8 cellular contexts compared by ENCODE assay signal in the genomic region with DNA sequence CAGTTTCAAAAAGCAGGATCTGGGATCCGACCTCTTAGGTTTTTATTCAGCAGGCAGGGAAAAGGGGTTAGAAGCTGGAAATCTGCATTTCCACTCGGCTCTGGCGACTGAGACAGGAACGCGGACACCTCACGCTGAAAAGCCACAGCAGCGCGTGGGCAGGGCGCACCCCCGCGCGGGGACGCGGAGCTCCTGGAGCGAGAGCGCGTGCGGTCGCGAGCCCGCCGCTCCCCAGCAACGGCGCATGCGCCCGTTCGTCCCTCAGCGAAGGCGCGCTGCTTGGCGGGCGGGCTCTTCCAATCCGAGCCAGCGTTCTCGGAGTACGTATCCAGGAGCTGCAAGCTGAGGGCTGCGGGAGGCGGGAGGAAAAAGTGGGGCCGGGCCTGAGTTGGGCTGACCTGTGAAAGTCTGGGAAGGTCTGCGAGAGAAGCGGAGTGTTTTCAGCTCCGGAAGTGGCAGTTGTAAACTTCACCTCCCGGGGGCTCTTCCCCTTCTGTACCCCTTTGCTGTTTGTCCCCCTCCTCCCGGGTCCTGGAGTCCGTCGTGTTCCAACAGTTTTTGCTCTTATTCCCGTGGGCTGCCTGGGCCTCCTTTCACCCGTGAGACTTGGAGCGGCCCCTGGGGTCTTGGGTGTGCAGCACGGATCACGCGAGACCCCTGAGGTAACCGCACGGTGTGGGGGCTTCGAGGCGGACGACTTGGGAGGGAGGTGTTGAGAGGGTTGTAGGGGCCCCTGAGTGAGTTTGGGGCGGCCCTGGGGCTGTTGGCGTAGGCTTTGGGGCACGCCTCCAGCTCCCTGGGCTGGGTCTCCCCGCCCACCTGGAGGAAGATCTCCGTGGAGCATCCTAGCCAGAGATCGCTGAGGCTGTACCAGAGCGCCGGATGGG. TPM values are rescaled to one million over a fixed set of nuclear protein-coding genes. Genes with fewer than 3 reads are reported as not detected.
DNase-seq lines count a peak whose midpoint lies in the region; TF ChIP-seq lines count a peak whose summit lies in the region.

TSS of gene CCDC171 (plus strand) at position 403 of the 887 bp plus-strand sequence. CDS start 11,046 bp downstream, outside the sequence.

- H3K27ac Mint-ChIP-seq in HFFc6: peak within 1 kb of the TSS; percentile 59
- peak within 1 kb of the TSS; percentile 88 for H3K27ac Mint-ChIP-seq in activated naive CD4-positive, alpha-beta T cell treated with anti-CD3 and anti-CD28 coated beads, Interleukin-2, amount 10 ng/mL, durations not matched to agents 7 days and 5 days

- H3K4me3 Mint-ChIP-seq in HFFc6: peak within 1 kb of the TSS; percentile 88
- H3K4me3 Mint-ChIP-seq in activated naive CD4-positive, alpha-beta T cell treated with anti-CD3 and anti-CD28 coated beads, Interleukin-2, amount 10 ng/mL, durations not matched to agents 7 days and 5 days: peak within 1 kb of the TSS; percentile 85

- peaks cover 4% of the 10 kb centered on the region for H3K27me3 Mint-ChIP-seq in HFFc6 (ENCODE audit: insufficient read depth)
- peaks cover 27% of the 10 kb centered on the region for H3K27me3 Mint-ChIP-seq in activated naive CD4-positive, alpha-beta T cell treated with anti-CD3 and anti-CD28 coated beads, Interleukin-2, amount 10 ng/mL, durations not matched to agents 7 days and 5 days

- in situ Hi-C loops in SK-MEL-5 (cut with HindIII; ENCODE audit: low pct_unique_long_range_greater_than_20kb, low sequenced_read_pairs): no loop called here

- DNase-seq in HFFc6 (peak; percentile 95), NAMALWA (ENCODE audit: low spot score) (peak; percentile 92), SK-MEL-5 (ENCODE audit: low read depth, low spot score) (peak; percentile 93), globus pallidus (ENCODE audit: low spot score) (peak; percentile 92), occipital lobe (lab: John Stamatoyannopoulos, UW) (peak; percentile 90)
- peak; percentile 90 for DNase-seq in activated naive CD4-positive, alpha-beta T cell treated with anti-CD3 and anti-CD28 coated beads, Interleukin-2, amount 10 ng/mL, durations not matched to agents 7 days and 5 days

- peak within 1 kb of the TSS; percentile 58 for H3K4me3 ChIP-seq in GM08714 (ENCODE audit: low read length)

- H3K4me1 Mint-ChIP-seq in HFFc6 (ENCODE audit: low read depth): peaks cover 8% of the 10 kb centered on the region; the same call in 1 of the 2 replicates
- peaks cover 26% of the 10 kb centered on the region for H3K4me1 Mint-ChIP-seq in activated naive CD4-positive, alpha-beta T cell treated with anti-CD3 and anti-CD28 coated beads, Interleukin-2, amount 10 ng/mL, durations not matched to agents 7 days and 5 days

- peak within 1 kb of the TSS; percentile 85 for H3K27ac ChIP-seq in temporal lobe (ENCODE audit: low read depth, low read length)

- CTCF ChIA-PET in activated naive CD4-positive, alpha-beta T cell treated with anti-CD3 and anti-CD28 coated beads, Interleukin-2, amount 10 ng/mL, durations not matched to agents 7 days and 5 days (lab: Charles Lee): interaction anchor here (0.8 to 2.1 kb wide), 9 partner anchors 9 to 89 kb away, joined by 3 to 22 read pairs (median 3); partner anchors contain the start of gene PSIP1

- no peaks in the 10 kb centered on the region for H3K9me3 Mint-ChIP-seq in HFFc6
- H3K9me3 Mint-ChIP-seq in activated naive CD4-positive, alpha-beta T cell treated with anti-CD3 and anti-CD28 coated beads, Interleukin-2, amount 10 ng/mL, durations not matched to agents 7 days and 5 days: no peaks in the 10 kb centered on the region

- TF ChIP-seq CTCF in HFFc6 (IDR thresholded peaks at IDR 0.05): peak; percentile 11; the same call in 1 of the 2 replicates

- no peaks in the 10 kb centered on the region for H3K36me3 Mint-ChIP-seq in HFFc6 (ENCODE audit: low read depth)
- no peaks in the 10 kb centered on the region for H3K36me3 Mint-ChIP-seq in activated naive CD4-positive, alpha-beta T cell treated with anti-CD3 and anti-CD28 coated beads, Interleukin-2, amount 10 ng/mL, durations not matched to agents 7 days and 5 days

RNA-seq across cellular contexts. Expression of gene CCDC171, which starts in this region (rescaled TPM):
- total RNA-seq in HFFc6 (2021; fragmentation: NEBNext Ultra II Directional; extraction: Animal tissue kit (Norgen Biotek cat#: 25700)): under 1 TPM; 0.48 to 0.86 (median 0.57) TPM
- 71.0 and 72.9 TPM in 2 replicates for total RNA-seq in SK-MEL-5 (2014; rRNA removed; shearing (Covaris generic))
- 26.4 and 27.1 TPM in 2 replicates for polyA plus RNA-seq in SK-MEL-5 (2015; cell fraction: cytosol; rRNA removed)
- polyA plus RNA-seq in SK-MEL-5 (2015; cell fraction: nucleus; rRNA removed): 28.6 and 48.9 TPM in 2 replicates
- total RNA-seq in occipital lobe (56.5 TPM), temporal lobe (21.1 TPM)

Comparison
In these comparisons a context has a peak if more than half of its experiments do, and no peak if none do; other contexts are left out.
1. Peak in every context shown above with its lines: DNase-seq, H3K4me3 ChIP-seq and H3K27ac ChIP-seq.
2. RNA of gene CCDC171 (total RNA-seq): 71.0 to 72.9 TPM in SK-MEL-5, 56.5 TPM in occipital lobe (single experiment) and 21.1 TPM in temporal lobe (single experiment); 0.48 to 0.86 TPM in HFFc6; every median in the first group is over 10 times any median in the second.
3. Peak in DNase-seq in HFFc6; RNA of the gene not detected or under 1 TPM.